11 cellular contexts compared by ENCODE assay signal in genomic region chr10:1156921-1157614, GRCh38.
"Had no signal": no experiment of that assay in that cellular context is flagged by ENCODE, and none has a peak within 500 bp of the region (broad histone marks: within the 10 kb centered on the region; RNA-seq: fewer than 3 reads in every experiment).

No MANE protein-coding gene starts in this region.

- H3K4me1 ChIP-seq: adrenal gland had no signal

- H3K27ac Mint-ChIP-seq: effector memory CD8-positive, alpha-beta T cell; stimulated activated memory B cell treated with anti-CD40 and anti-IgM and Interleukin-4, amounts not matched to agents 10 μg/mL and 1 μg/mL and 100 μg/mL, for 72 hours had no signal

- H3K4me2 ChIP-seq: smooth muscle cell had no signal

- H3K27me3 ChIP-seq: adrenal gland had no signal

- H3K4me3 Mint-ChIP-seq: effector memory CD8-positive, alpha-beta T cell; stimulated activated memory B cell treated with anti-CD40 and anti-IgM and Interleukin-4, amounts not matched to agents 10 μg/mL and 1 μg/mL and 100 μg/mL, for 72 hours had no signal

- H3K4me3 ChIP-seq: adrenal gland, SK-N-MC, smooth muscle cell had no signal

- H3K36me3 ChIP-seq: adrenal gland had no signal

- H3K9me3 Mint-ChIP-seq: effector memory CD8-positive, alpha-beta T cell; stimulated activated memory B cell treated with anti-CD40 and anti-IgM and Interleukin-4, amounts not matched to agents 10 μg/mL and 1 μg/mL and 100 μg/mL, for 72 hours had no signal

- DNase-seq: activated CD4-positive, alpha-beta T cell treated with anti-CD3 and anti-CD28 coated beads, Interleukin-2, amount 50 U/mL, for 4 hours; activated naive CD4-positive, alpha-beta T cell treated with anti-CD3 and anti-CD28 coated beads, Interleukin-2, amount 50 U/mL, for 16 hours; caudate nucleus; effector memory CD8-positive, alpha-beta T cell; right cardiac atrium; substantia nigra; trophoblast cell had no signal

- ATAC-seq: effector memory CD8-positive, alpha-beta T cell had no signal

- H3K27ac ChIP-seq: adrenal gland, SK-N-MC had no signal

- H3K9me3 ChIP-seq: adrenal gland had no signal

- H3K36me3 Mint-ChIP-seq: stimulated activated memory B cell treated with anti-CD40 and anti-IgM and Interleukin-4, amounts not matched to agents 10 μg/mL and 1 μg/mL and 100 μg/mL, for 72 hours had no signal

- H3K4me1 Mint-ChIP-seq: stimulated activated memory B cell treated with anti-CD40 and anti-IgM and Interleukin-4, amounts not matched to agents 10 μg/mL and 1 μg/mL and 100 μg/mL, for 72 hours had no signal
